18 cellular contexts compared by ENCODE assay signal in the genomic region with DNA sequence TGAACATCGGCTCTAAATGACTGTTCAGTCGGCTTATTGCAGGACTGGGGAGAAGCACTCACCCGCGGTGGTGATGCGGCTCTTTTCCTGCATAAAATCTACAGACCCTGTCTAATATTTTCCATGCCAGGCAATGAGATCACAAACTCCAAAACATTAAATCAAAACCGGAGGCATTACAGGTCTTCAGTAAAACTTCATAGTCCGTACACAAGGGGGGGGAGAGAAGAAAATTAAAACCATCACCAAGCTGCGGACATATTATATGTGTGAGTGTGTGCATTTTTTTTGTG. TPM values are rescaled to one million over a fixed set of nuclear protein-coding genes. Genes with fewer than 3 reads are reported as not detected.
DNase-seq lines count a peak whose midpoint lies in the region; ATAC-seq and TF ChIP-seq lines count a peak whose summit lies in the region.
"Had no signal": no experiment of that assay in that cellular context is flagged by ENCODE, and none has a peak within 500 bp of the region (broad histone marks: within the 10 kb centered on the region; RNA-seq: fewer than 3 reads in every experiment).

No MANE protein-coding gene starts in this region.

- H3K4me3 ChIP-seq in HEK293 (ENCODE audit: low read depth, low read length) (no peak overlapping the region), parathyroid adenoma (ENCODE audit: low read depth, low read length) (peak overlapping the region; percentile 97), thyroid gland (replicated peaks in 1 of 3) (no peak overlapping the region), right atrium auricular region (no peak overlapping the region)
- H3K4me3 ChIP-seq: BLaER1, GM12878 had no signal

- H3K27me3 ChIP-seq in parathyroid adenoma (ENCODE audit: control insufficient read depth, insufficient read depth, low read length) (no peaks in the 10 kb centered on the region), thyroid gland (peaks cover 6% of the 10 kb centered on the region), right atrium auricular region (peaks cover 6 to 29% of the 10 kb centered on the region in 2 donors)

- 35 to 44% methylated on average over 8 of the region's 8 CpGs for WGBS in thyroid gland, 2 donors

- no peaks in the 10 kb centered on the region for H3K9me3 ChIP-seq in HEK293 (ENCODE audit: control insufficient read depth, insufficient read depth, low read depth, low read length)
- no peaks in the 10 kb centered on the region for H3K9me3 ChIP-seq in parathyroid adenoma (ENCODE audit: control insufficient read depth, low read length)
- H3K9me3 ChIP-seq in thyroid gland: no peaks in the 10 kb centered on the region
- H3K9me3 ChIP-seq in right atrium auricular region: no peaks in the 10 kb centered on the region
- H3K9me3 ChIP-seq: BE2C, Caco-2 had no signal

- H3K27ac ChIP-seq in HEK293 (ENCODE audit: extremely low read depth, low read depth, low read length) (no peak overlapping the region), parathyroid adenoma (peak overlapping the region; percentile 100), thyroid gland (peak overlapping the region in 2 of 3 donors; percentile 46 to 54), right atrium auricular region (no peak overlapping the region)
- H3K27ac ChIP-seq: BLaER1 had no signal

- TF ChIP-seq POLR2A in thyroid gland (IDR thresholded peaks at IDR 0.05): no peak

- intact Hi-C loops in thyroid gland (cut with DNase I): no loop called here

- no peak for TF ChIP-seq CTCF in HEK293 (tag by site-specific recombination; IDR thresholded peaks at IDR 0.05)
- no peak for TF ChIP-seq CTCF in parathyroid adenoma (IDR thresholded peaks at IDR 0.05)
- TF ChIP-seq CTCF in thyroid gland (IDR thresholded peaks at IDR 0.05): no peak
- TF ChIP-seq CTCF in right atrium auricular region (IDR thresholded peaks at IDR 0.05): no peak

- peaks cover 82% of the 10 kb centered on the region for H3K79me2 ChIP-seq in parathyroid adenoma

- peak overlapping the region; percentile 88 for H3K4me2 ChIP-seq in parathyroid adenoma (ENCODE audit: low read length)
- H3K4me2 ChIP-seq: BLaER1 had no signal

- H3K9ac ChIP-seq in parathyroid adenoma: peak overlapping the region; percentile 62
- H3K9ac ChIP-seq: BLaER1 had no signal

- no peak for ATAC-seq in HG03025 (IDR thresholded peaks at IDR 0.05; ENCODE audit: low FRiP score, unreplicated experiment)
- ATAC-seq: GM12878 had no signal

- H3K4me1 ChIP-seq in HEK293 (ENCODE audit: control insufficient read depth, insufficient read depth, low read length): no peaks in the 10 kb centered on the region
- H3K4me1 ChIP-seq in parathyroid adenoma: peaks cover 45% of the 10 kb centered on the region
- H3K4me1 ChIP-seq in thyroid gland: peaks cover 3 to 15% of the 10 kb centered on the region in 2 donors
- H3K4me1 ChIP-seq in right atrium auricular region: peaks cover 0 to 22% of the 10 kb centered on the region in 2 donors
- H3K4me1 ChIP-seq: BE2C, BLaER1, Caco-2 had no signal

- no peak for DNase-seq in thyroid gland
- no peak for DNase-seq in activated gamma-delta T cell (lab: John Stamatoyannopoulos, UW)
- no peak for DNase-seq in right atrium auricular region (ENCODE audit: low spot score)
- DNase-seq: 8988T; ACHN; BE2C; C1 segment of cervical spinal cord; Caco-2; Calu3; CD4-positive, alpha-beta memory T cell; CD4-positive, CD25-positive, alpha-beta regulatory T cell; CD8-positive, alpha-beta memory T cell; DMS79 treated with DMSO at 0.1 percent for 48 hours had no signal

- CTCF ChIA-PET in HEK293 (lab: Yijun Ruan, JAX): interaction anchor here (1.0 kb wide), 1 partner anchor 69 kb away, joined by 3 read pairs; no protein-coding TSS in a partner anchor

- POLR2A ChIA-PET in HEK293 (lab: Yijun Ruan, JAX): no interaction called here

- H3K36me3 ChIP-seq in HEK293 (ENCODE audit: control insufficient read depth in 2 of 2, insufficient read depth in 1 of 2, low read length in 2 of 2) (no peaks in the 10 kb centered on the region), parathyroid adenoma (ENCODE audit: control insufficient read depth, insufficient read depth, low read length) (no peaks in the 10 kb centered on the region), thyroid gland (no peaks in the 10 kb centered on the region), right atrium auricular region (no peaks in the 10 kb centered on the region)
- H3K36me3 ChIP-seq: BE2C, BLaER1 had no signal

- no peak overlapping the region for H2AFZ ChIP-seq in parathyroid adenoma

TF ChIP-seq in HEK293, 187 proteins besides CTCF, POLR2A, EP300 and RAD21:
- TF ChIP-seq, protein P1, sequence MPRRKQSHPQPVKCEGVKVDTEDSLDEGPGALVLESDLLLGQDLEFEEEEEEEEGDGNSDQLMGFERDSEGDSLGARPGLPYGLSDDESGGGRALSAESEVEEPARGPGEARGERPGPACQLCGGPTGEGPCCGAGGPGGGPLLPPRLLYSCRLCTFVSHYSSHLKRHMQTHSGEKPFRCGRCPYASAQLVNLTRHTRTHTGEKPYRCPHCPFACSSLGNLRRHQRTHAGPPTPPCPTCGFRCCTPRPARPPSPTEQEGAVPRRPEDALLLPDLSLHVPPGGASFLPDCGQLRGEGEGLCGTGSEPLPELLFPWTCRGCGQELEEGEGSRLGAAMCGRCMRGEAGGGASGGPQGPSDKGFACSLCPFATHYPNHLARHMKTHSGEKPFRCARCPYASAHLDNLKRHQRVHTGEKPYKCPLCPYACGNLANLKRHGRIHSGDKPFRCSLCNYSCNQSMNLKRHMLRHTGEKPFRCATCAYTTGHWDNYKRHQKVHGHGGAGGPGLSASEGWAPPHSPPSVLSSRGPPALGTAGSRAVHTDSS (tag by site-specific recombination; IDR thresholded peaks at IDR 0.05): no peak
- TF ChIP-seq PRDM10 (tag by site-specific recombination; IDR thresholded peaks at IDR 0.05) (no peak), HOXD13 (CRISPR knock-in tag; IDR thresholded peaks at IDR 0.05; ENCODE audit: borderline replicate concordance) (no peak), FEZF1 (tag by site-specific recombination; IDR thresholded peaks at IDR 0.05) (0 out of 2 replicates have a peak, but pooled peaks have one; percentile 7)

RNA-seq across cellular contexts. Expression of gene PAX1, which starts 6.3 kb away (rescaled TPM):
- total RNA-seq in thyroid gland (1 to 10 TPM in 1 of 4 donors, under 1 TPM in 2, not detected in 1; 0.81 to 1.6 (median 0.88) TPM), right atrium auricular region (not detected)
- total RNA-seq: Caco-2; Calu3; CD4-positive, alpha-beta memory T cell; CD4-positive, CD25-positive, alpha-beta regulatory T cell; CD8-positive, alpha-beta memory T cell; GM12878 had no signal

Comparison
In these comparisons a context has a peak if more than half of its experiments do, and no peak if none do; other contexts are left out.
1. H3K27ac ChIP-seq: peak in parathyroid adenoma (single experiment) and thyroid gland (2 of 3); none in HEK293 (single experiment) and right atrium auricular region (0 of 2).